Comparison of ENCODE assay signal across 30 cellular contexts in genomic region chr12:18907154-18907553, GRCh38.
DNase-seq lines count a peak whose midpoint lies in the region; ATAC-seq, FAIRE-seq and TF ChIP-seq lines count a peak whose summit lies in the region.
"Had no signal": no experiment of that assay in that cellular context is flagged by ENCODE, and none has a peak within 500 bp of the region (broad histone marks: within the 10 kb centered on the region; RNA-seq: fewer than 3 reads in every experiment).

No MANE protein-coding gene starts in this region.

- no peaks in the 10 kb centered on the region for H3K36me3 ChIP-seq in astrocyte (ENCODE audit: insufficient read depth, low read length)
- H3K36me3 ChIP-seq in aorta (ENCODE audit: control insufficient read depth in 1 of 2, insufficient read depth in 2 of 2, low read length in 1 of 2) = no peaks in the 10 kb centered on the region
- H3K36me3 ChIP-seq: HAP-1, SJCRH30 had no signal

- intact Hi-C loops in Right ventricle myocardium superior (cut with DNase I) = no loop called here
- intact Hi-C loops in right cardiac atrium (cut with DNase I) = no loop called here
- intact Hi-C loops in aorta (cut with DNase I) = no loop called here
- intact Hi-C loops in activated CD8-positive, alpha-beta T cell treated with anti-CD3 and anti-CD28 coated beads for 36 hours (cut with micrococcal nuclease) = no loop called here

- no peaks in the 10 kb centered on the region for H3K27me3 Mint-ChIP-seq in astrocyte (ENCODE audit: low read depth, unreplicated experiment)
- no peaks in the 10 kb centered on the region for H3K27me3 Mint-ChIP-seq in T-cell
- H3K27me3 Mint-ChIP-seq in activated CD8-positive, alpha-beta T cell treated with anti-CD3 and anti-CD28 coated beads for 36 hours = no peaks in the 10 kb centered on the region

- no peaks in the 10 kb centered on the region for H3K79me2 ChIP-seq in astrocyte (ENCODE audit: insufficient read depth, low read length)

- CTCF ChIA-PET in T-cell (lab: Charles Lee) = no interaction called here
- CTCF ChIA-PET in activated CD8-positive, alpha-beta T cell treated with anti-CD3 and anti-CD28 coated beads for 36 hours (lab: Charles Lee) = no interaction called here

- H3K4me1 ChIP-seq in astrocyte (ENCODE audit: insufficient read depth, low read length) = no peaks in the 10 kb centered on the region
- H3K4me1 ChIP-seq in right cardiac atrium (ENCODE audit: control insufficient read depth, insufficient read depth, low read length) = no peaks in the 10 kb centered on the region
- H3K4me1 ChIP-seq in aorta (ENCODE audit: control insufficient read depth in 1 of 2, insufficient read depth in 2 of 2, low read length in 2 of 2) = no peaks in the 10 kb centered on the region
- H3K4me1 ChIP-seq: A549, Caco-2, HAP-1, SJCRH30 had no signal

- H3K27me3 ChIP-seq in astrocyte (ENCODE audit: insufficient read depth, low read length) = no peaks in the 10 kb centered on the region
- no peaks in the 10 kb centered on the region for H3K27me3 ChIP-seq in right cardiac atrium (ENCODE audit: control insufficient read depth, insufficient read depth)
- H3K27me3 ChIP-seq in aorta (ENCODE audit: control insufficient read depth in 1 of 2, insufficient read depth in 2 of 2, low read length in 1 of 2) = no peaks in the 10 kb centered on the region
- H3K27me3 ChIP-seq: SJCRH30 had no signal

- H3K27ac ChIP-seq in astrocyte (ENCODE audit: low read depth, low read length) = no peak overlapping the region
- H3K27ac ChIP-seq in right cardiac atrium (ENCODE audit: low read length) = peak overlapping the region; percentile 51
- H3K27ac ChIP-seq in aorta (ENCODE audit: low read depth in 1 of 2, low read length in 2 of 2) = no peak overlapping the region
- H3K27ac ChIP-seq: A549, KMS-11, SJCRH30 had no signal

- H3K36me3 Mint-ChIP-seq in astrocyte (ENCODE audit: low read depth, unreplicated experiment) = peaks cover 4% of the 10 kb centered on the region
- H3K36me3 Mint-ChIP-seq in T-cell = no peaks in the 10 kb centered on the region
- H3K36me3 Mint-ChIP-seq in activated CD8-positive, alpha-beta T cell treated with anti-CD3 and anti-CD28 coated beads for 36 hours (ENCODE audit: low read depth) = no peaks in the 10 kb centered on the region
- H3K36me3 Mint-ChIP-seq: CD8-positive, alpha-beta T cell had no signal

- no peak for DNase-seq in astrocyte (ENCODE audit: low read depth)
- no peak for DNase-seq in Right ventricle myocardium superior
- peak in 2 of 3 donors; percentile 24 to 67 for DNase-seq in right cardiac atrium
- no peak for DNase-seq in aorta
- DNase-seq in T-cell = no peak
- DNase-seq in NCI-H510A (lab: John Stamatoyannopoulos, UW) = no peak
- DNase-seq in activated CD8-positive, alpha-beta T cell treated with anti-CD3 and anti-CD28 coated beads for 36 hours = no peak
- DNase-seq: C1 segment of cervical spinal cord; Caco-2; CD8-positive, alpha-beta T cell; DMS 273 treated with DMSO at 0.1 percent for 48 hours; DMS79; EL; GDM1; GOT3; HFFc6; IMR-90; NCI-H1092; NCI-H1417 treated with DMSO at 0.1 percent for 48 hours; NCI-H1694 treated with DMSO at 0.1 percent for 48 hours; NCI-H2081; NCI-H2227 treated with DMSO at 0.1 percent for 48 hours; NCI-H69; SJCRH30 had no signal

- ATAC-seq in Right ventricle myocardium superior (ENCODE audit: poor library complexity) (peak; percentile 45), right cardiac atrium (peak; percentile 61), aorta (ENCODE audit: low FRiP score) (peak; percentile 62), T-cell (replicated peaks in 1 of 4) (no peak)
- no peak for ATAC-seq in activated CD8-positive, alpha-beta T cell treated with anti-CD3 and anti-CD28 coated beads for 36 hours
- ATAC-seq: A549; CD8-positive, alpha-beta T cell; GM12878; SK-N-SH treated with all-trans-retinoic acid at 6 μM for 48 hours had no signal

- FAIRE-seq in astrocyte (lab: Jason Lieb, UNC) = no peak
- FAIRE-seq: A549, GM12878, RCC 7860 had no signal

- H3K27ac Mint-ChIP-seq in astrocyte (ENCODE audit: unreplicated experiment) (no peak overlapping the region), T-cell (no peak overlapping the region)
- H3K27ac Mint-ChIP-seq in activated CD8-positive, alpha-beta T cell treated with anti-CD3 and anti-CD28 coated beads for 36 hours = no peak overlapping the region
- H3K27ac Mint-ChIP-seq: CD8-positive, alpha-beta T cell; HFFc6 had no signal

- no peak for TF ChIP-seq CTCF in astrocyte (IDR thresholded peaks at IDR 0.05; ENCODE audit: insufficient read depth, low read depth, low read length)
- no peak for TF ChIP-seq CTCF in activated CD8-positive, alpha-beta T cell treated with anti-CD3 and anti-CD28 coated beads for 36 hours (IDR thresholded peaks at IDR 0.05)

- POLR2A ChIA-PET in T-cell (lab: Charles Lee) = no interaction called here
- POLR2A ChIA-PET in activated CD8-positive, alpha-beta T cell treated with anti-CD3 and anti-CD28 coated beads for 36 hours (lab: Charles Lee) = no interaction called here

- no peak overlapping the region for H3K4me2 ChIP-seq in astrocyte (ENCODE audit: low read length)
- H3K4me2 ChIP-seq: A549, KMS-11 had no signal

- no peak overlapping the region for H3K9ac ChIP-seq in astrocyte (ENCODE audit: low read length)
- H3K9ac ChIP-seq: KMS-11 had no signal

- H3K4me1 Mint-ChIP-seq in astrocyte (ENCODE audit: low read depth, unreplicated experiment) (peaks cover 3% of the 10 kb centered on the region), T-cell (no peaks in the 10 kb centered on the region)
- H3K4me1 Mint-ChIP-seq in activated CD8-positive, alpha-beta T cell treated with anti-CD3 and anti-CD28 coated beads for 36 hours (ENCODE audit: low read depth) = no peaks in the 10 kb centered on the region

- H3K4me3 Mint-ChIP-seq in astrocyte (ENCODE audit: unreplicated experiment) = peak overlapping the region; percentile 7
- no peak overlapping the region for H3K4me3 Mint-ChIP-seq in T-cell
- no peak overlapping the region for H3K4me3 Mint-ChIP-seq in activated CD8-positive, alpha-beta T cell treated with anti-CD3 and anti-CD28 coated beads for 36 hours
- H3K4me3 Mint-ChIP-seq: CD8-positive, alpha-beta T cell; HFFc6 had no signal

- WGBS in right cardiac atrium = 71% methylated on average over 5 of the region's 5 CpGs
- 65 to 81% methylated on average over 5 of the region's 5 CpGs for WGBS in aorta, 2 donors

- no peak overlapping the region for H3K4me3 ChIP-seq in astrocyte (ENCODE audit: insufficient read depth, low read depth, low read length)
- H3K4me3 ChIP-seq in right cardiac atrium (ENCODE audit: low read length) = no peak overlapping the region
- no peak overlapping the region for H3K4me3 ChIP-seq in aorta (ENCODE audit: low read length in 2 of 2)
- H3K4me3 ChIP-seq: A549, GM12878, HAP-1, SJCRH30 had no signal

- no peak overlapping the region for H2AFZ ChIP-seq in astrocyte (ENCODE audit: low read depth, low read length)

- H3K9me3 Mint-ChIP-seq in astrocyte (ENCODE audit: unreplicated experiment) = peaks cover 2% of the 10 kb centered on the region
- H3K9me3 Mint-ChIP-seq in T-cell = peaks cover 3 to 15% (median 7%) of the 10 kb centered on the region in 3 donors
- H3K9me3 Mint-ChIP-seq in activated CD8-positive, alpha-beta T cell treated with anti-CD3 and anti-CD28 coated beads for 36 hours = no peaks in the 10 kb centered on the region

- H3K9me3 ChIP-seq in astrocyte (ENCODE audit: insufficient read depth, low read depth, low read length) = no peaks in the 10 kb centered on the region
- H3K9me3 ChIP-seq in right cardiac atrium (ENCODE audit: control insufficient read depth, low read length) = no peaks in the 10 kb centered on the region
- peaks cover 3% of the 10 kb centered on the region for H3K9me3 ChIP-seq in aorta (ENCODE audit: control insufficient read depth, low read length)
- H3K9me3 ChIP-seq: Caco-2, HAP-1, SJCRH30 had no signal

- H4K20me1 ChIP-seq in astrocyte (ENCODE audit: insufficient read depth, low read length) = no peaks in the 10 kb centered on the region

Comparison
In these comparisons a context has a peak if more than half of its experiments do, and no peak if none do; other contexts are left out.
1. DNase-seq: peak in right cardiac atrium (2 of 3); none in astrocyte (single experiment), Right ventricle myocardium superior (single experiment), aorta (0 of 2), T-cell (0 of 34), NCI-H510A (single experiment) and activated CD8-positive, alpha-beta T cell treated with anti-CD3 and anti-CD28 coated beads for 36 hours (single experiment).
2. ATAC-seq: peak in Right ventricle myocardium superior (single experiment), right cardiac atrium (2 of 2) and aorta (single experiment); none in T-cell (0 of 4) and activated CD8-positive, alpha-beta T cell treated with anti-CD3 and anti-CD28 coated beads for 36 hours (single experiment).